In genomic region chr5:124439609-124440008, GRCh38 we compare ENCODE assay signal across 11 cellular contexts.
A peak's percentile ranks its signal among the peaks of the same experiment; 100 is the strongest.
DNase-seq lines count a peak whose midpoint lies in the region; ATAC-seq and TF ChIP-seq lines count a peak whose summit lies in the region.
"Had no signal": no experiment of that assay in that cellular context is flagged by ENCODE, and none has a peak within 500 bp of the region (broad histone marks: within the 10 kb centered on the region; RNA-seq: fewer than 3 reads in every experiment).

No MANE protein-coding gene starts in this region.

- H3K9ac ChIP-seq in HUES6 (ENCODE audit: low read length) (peak overlapping the region; percentile 30), OCI-LY1 (ENCODE audit: low read length) (peak overlapping the region; percentile 58)

- H3K4me3 ChIP-seq in HUES6 (ENCODE audit: low read depth, low read length) (no peak overlapping the region), OCI-LY1 (ENCODE audit: low read depth, low read length, poor library complexity, severe bottlenecking) (no peak overlapping the region), dorsolateral prefrontal cortex (peak overlapping the region in 1 of 59 donors; percentile 50)

- no peaks in the 10 kb centered on the region for H3K79me2 ChIP-seq in OCI-LY1 (ENCODE audit: insufficient read depth, low read length)

- H3K9me2 ChIP-seq in OCI-LY1 (ENCODE audit: low read depth, low read length), result no peaks in the 10 kb centered on the region

- no peak for DNase-seq in dorsolateral prefrontal cortex
- DNase-seq in substantia nigra (lab: John Stamatoyannopoulos, UW), result no peak
- no peak for DNase-seq in cerebellum (ENCODE audit: low spot score)
- DNase-seq in NCI-H345 (lab: John Stamatoyannopoulos, UW), result no peak
- DNase-seq: BE2C; CD8-positive, alpha-beta T cell; MV-4-11; NCI-H1436 treated with DMSO at 0.1 percent for 48 hours had no signal

- H3K9me3 ChIP-seq in HUES6 (ENCODE audit: control insufficient read depth, insufficient read depth, low read depth, low read length), result peaks cover 11% of the 10 kb centered on the region
- H3K9me3 ChIP-seq in OCI-LY1 (ENCODE audit: low read length), result no peaks in the 10 kb centered on the region; the same call in 1 of the 2 replicates
- H3K9me3 ChIP-seq: BE2C had no signal

- peaks cover 42% of the 10 kb centered on the region for H3K4me1 ChIP-seq in HUES6 (ENCODE audit: control insufficient read depth, insufficient read depth, low read length)
- H3K4me1 ChIP-seq in OCI-LY1 (ENCODE audit: insufficient read depth, low read length, severe bottlenecking), result peaks cover 48% of the 10 kb centered on the region

- no peaks in the 10 kb centered on the region for H4K20me1 ChIP-seq in OCI-LY1 (ENCODE audit: insufficient read depth, low read length)

- 0 out of 2 replicates have a peak, but pooled peaks cover 2% of the 10 kb centered on the region for H3K36me3 ChIP-seq in HUES6 (ENCODE audit: control insufficient read depth, insufficient read depth, low read length)
- no peaks in the 10 kb centered on the region for H3K36me3 ChIP-seq in OCI-LY1 (ENCODE audit: insufficient read depth, low read length)
- H3K36me3 ChIP-seq: BE2C had no signal

- H3K4me2 ChIP-seq in OCI-LY1 (ENCODE audit: low read length), result peak overlapping the region; percentile 71; the same call in 1 of the 2 replicates

- H2AFZ ChIP-seq in OCI-LY1 (ENCODE audit: low read length), result 0 out of 2 replicates have a peak overlapping the region, but pooled peaks have one; percentile 100

- H3K27me3 ChIP-seq in HUES6 (ENCODE audit: control insufficient read depth, insufficient read depth, low read length), result no peaks in the 10 kb centered on the region
- no peaks in the 10 kb centered on the region for H3K27me3 ChIP-seq in OCI-LY1 (ENCODE audit: insufficient read depth, low read length)
- H3K27me3 ChIP-seq in dorsolateral prefrontal cortex, result no peaks in the 10 kb centered on the region
- H3K27me3 ChIP-seq: BE2C had no signal

- H3F3A ChIP-seq in OCI-LY1 (ENCODE audit: insufficient read depth, low read length), result no peaks in the 10 kb centered on the region

- H3K27ac ChIP-seq in HUES6 (ENCODE audit: low read depth, low read length) (peak overlapping the region; percentile 35), OCI-LY1 (ENCODE audit: low read depth, low read length, poor library complexity, severe bottlenecking) (peak overlapping the region; percentile 83), dorsolateral prefrontal cortex (peak overlapping the region in 58 of 59 donors; percentile 73 to 97 (median 90)), substantia nigra (ENCODE audit: low read depth, low read length, poor library complexity, severe bottlenecking) (peak overlapping the region; percentile 76)

- ATAC-seq in GM21381 (IDR thresholded peaks at IDR 0.05; ENCODE audit: unreplicated experiment), result no peak
- ATAC-seq: CD8-positive, alpha-beta T cell had no signal

- no peak for TF ChIP-seq CTCF in OCI-LY1 (IDR thresholded peaks at IDR 0.05; ENCODE audit: low read length)
- TF ChIP-seq CTCF in dorsolateral prefrontal cortex (IDR thresholded peaks at IDR 0.05 in 54 of 56, conservative IDR thresholded peaks at IDR 0.05 in 2 of 56; ENCODE audit: low read depth in 1 of 56, partially characterized antibody in 56 of 56), result no peak

- intact Hi-C loops in dorsolateral prefrontal cortex (cut with DNase I), result loop anchor here (5.0 to 10.0 kb wide), 2 partner anchors 42 to 135 kb away; no protein-coding TSS in a partner anchor

Comparison
In these comparisons a context has a peak if more than half of its experiments do, and no peak if none do; other contexts are left out.
1. H3K27ac ChIP-seq: peak in every context shown above with its lines; median percentile 90 in dorsolateral prefrontal cortex; 83 in OCI-LY1; 76 in substantia nigra; 35 in HUES6.